9 cellular contexts compared by ENCODE assay signal in genomic region chr20:43191946-43192847, GRCh38. TPM values are rescaled to one million over a fixed set of nuclear protein-coding genes. Genes with fewer than 3 reads are reported as not detected.
DNase-seq lines count a peak whose midpoint lies in the region; ATAC-seq, FAIRE-seq and TF ChIP-seq lines count a peak whose summit lies in the region.
"Had no signal": no experiment of that assay in that cellular context is flagged by ENCODE, and none has a peak within 500 bp of the region (broad histone marks: within the 10 kb centered on the region; RNA-seq: fewer than 3 reads in every experiment).

No MANE protein-coding gene starts in this region.

- no peak overlapping the region for H3K14ac ChIP-seq in mesenchymal stem cell (ENCODE audit: low read length in 2 of 2)

- no peak overlapping the region for H4K91ac ChIP-seq in mesenchymal stem cell (ENCODE audit: low read length)

- WGBS in mesenchymal stem cell = 16% methylated on average over 12 of the region's 12 CpGs

- no peak overlapping the region for H2AK5ac ChIP-seq in mesenchymal stem cell (ENCODE audit: low read length, severe bottlenecking)

- H3K36me3 ChIP-seq in WERI-Rb-1 (no peaks in the 10 kb centered on the region), kidney (ENCODE audit: control insufficient read depth in 1 of 2, insufficient read depth in 2 of 2, low read length in 2 of 2) (no peaks in the 10 kb centered on the region), mesenchymal stem cell (ENCODE audit: control insufficient read depth in 1 of 2, insufficient read depth in 2 of 2, low read depth in 1 of 2, low read length in 2 of 2) (no peaks in the 10 kb centered on the region), gastrocnemius medialis (no peaks in the 10 kb centered on the region)

- intact Hi-C loops in kidney (cut with DNase I) (no loop called here), gastrocnemius medialis (cut with DNase I; ENCODE audit: low total_unique reads) (no loop called here)

- H3K4ac ChIP-seq in mesenchymal stem cell (ENCODE audit: low read depth in 1 of 2, low read length in 2 of 2) = no peak overlapping the region

- DNase-seq in Caki2 (ENCODE audit: low read depth) (peak; percentile 16), HT-29 (ENCODE audit: low spot score) (peak; percentile 55), WERI-Rb-1 (peak; percentile 66), kidney (no peak), mesenchymal stem cell (no peak), HCEC 1CT (no peak), gastrocnemius medialis (no peak)

- H3K9me3 ChIP-seq in WERI-Rb-1 (ENCODE audit: severe bottlenecking) (no peaks in the 10 kb centered on the region), kidney (ENCODE audit: control insufficient read depth in 1 of 2, low read length in 2 of 2) (no peaks in the 10 kb centered on the region), mesenchymal stem cell (ENCODE audit: control insufficient read depth, low read length) (no peaks in the 10 kb centered on the region), gastrocnemius medialis (no peaks in the 10 kb centered on the region)

- no peak overlapping the region for H3K9ac ChIP-seq in kidney (ENCODE audit: low read length in 2 of 2)
- H3K9ac ChIP-seq in mesenchymal stem cell (ENCODE audit: low read length) = no peak overlapping the region

- no peak overlapping the region for H2BK120ac ChIP-seq in mesenchymal stem cell (ENCODE audit: low read depth, low read length)

- H3K27ac ChIP-seq in WERI-Rb-1 (no peak overlapping the region), kidney (ENCODE audit: low read depth in 2 of 2, low read length in 2 of 2) (no peak overlapping the region), mesenchymal stem cell (ENCODE audit: low read length, poor library complexity, severe bottlenecking) (no peak overlapping the region), gastrocnemius medialis (no peak overlapping the region)
- H3K27ac ChIP-seq: epithelial cell of prostate had no signal

- H2AFZ ChIP-seq in mesenchymal stem cell (ENCODE audit: low read depth, low read length) = no peak overlapping the region

- TF ChIP-seq CTCF in WERI-Rb-1 (IDR thresholded peaks at IDR 0.05; ENCODE audit: low read depth, low read length) (peak; percentile 88), kidney (IDR thresholded peaks at IDR 0.05; ENCODE audit: borderline replicate concordance, extremely low read depth, insufficient read depth) (peak; percentile 5), gastrocnemius medialis (IDR thresholded peaks at IDR 0.05 in 4 of 5, conservative IDR thresholded peaks at IDR 0.05 in 1 of 5) (no peak)

- no peak overlapping the region for H3K18ac ChIP-seq in mesenchymal stem cell (ENCODE audit: low read depth in 1 of 2, low read length in 2 of 2)

- H3K4me1 ChIP-seq in kidney (ENCODE audit: control insufficient read depth in 1 of 2, insufficient read depth in 1 of 2, low read depth in 1 of 2, low read length in 2 of 2) = no peaks in the 10 kb centered on the region
- peaks cover 3% of the 10 kb centered on the region for H3K4me1 ChIP-seq in mesenchymal stem cell (ENCODE audit: control insufficient read depth, insufficient read depth, low read depth, low read length)
- H3K4me1 ChIP-seq in gastrocnemius medialis = no peaks in the 10 kb centered on the region

- ATAC-seq in GM18870 (IDR thresholded peaks at IDR 0.05; ENCODE audit: unreplicated experiment) (no peak), gastrocnemius medialis (no peak)

- no peak overlapping the region for H2BK15ac ChIP-seq in mesenchymal stem cell (ENCODE audit: low read depth, poor library complexity, severe bottlenecking)

- H3K79me1 ChIP-seq in mesenchymal stem cell (replicated peaks; ENCODE audit: low read length, poor library complexity, severe bottlenecking) = no peaks in the 10 kb centered on the region

- H2BK5ac ChIP-seq in mesenchymal stem cell (ENCODE audit: low read depth, low read length, poor library complexity, severe bottlenecking) = no peak overlapping the region

- no peak for TF ChIP-seq POLR2A in gastrocnemius medialis (IDR thresholded peaks at IDR 0.05)

- H2BK12ac ChIP-seq in mesenchymal stem cell (ENCODE audit: low read length in 2 of 2) = no peak overlapping the region

- no peak for FAIRE-seq in kidney (lab: Jason Lieb, UNC)

- no peak overlapping the region for H3K4me3 ChIP-seq in WERI-Rb-1 (ENCODE audit: low read depth, low read length)
- no peak overlapping the region for H3K4me3 ChIP-seq in kidney (ENCODE audit: low read length in 2 of 2)
- H3K4me3 ChIP-seq in mesenchymal stem cell (ENCODE audit: insufficient read depth in 1 of 2, low read depth in 1 of 2, low read length in 2 of 2) = no peak overlapping the region
- no peak overlapping the region for H3K4me3 ChIP-seq in gastrocnemius medialis

- H3K23ac ChIP-seq in mesenchymal stem cell (ENCODE audit: low read length in 2 of 2) = no peak overlapping the region

- no peak overlapping the region for H4K8ac ChIP-seq in mesenchymal stem cell (ENCODE audit: low read length)

- no peak overlapping the region for H3K4me2 ChIP-seq in mesenchymal stem cell (ENCODE audit: low read length, poor library complexity, severe bottlenecking)

- in situ Hi-C loops in Caki2 (cut with HindIII; ENCODE audit: low pct_unique_long_range_greater_than_20kb, low sequenced_read_pairs) (no loop called here), gastrocnemius medialis (cut with MboI; ENCODE audit: low sequenced_read_pairs in 4 of 4) (loop anchor here (5.0 to 25.0 kb wide), 5 partner anchors 980 to 1455 kb away; no protein-coding TSS in a partner anchor)

- peaks cover 71% of the 10 kb centered on the region for H3K27me3 ChIP-seq in WERI-Rb-1 (ENCODE audit: insufficient read depth, low read depth, severe bottlenecking)
- H3K27me3 ChIP-seq in mesenchymal stem cell (ENCODE audit: control insufficient read depth in 1 of 2, insufficient read depth in 1 of 2, low read length in 2 of 2) = peaks cover 36 to 54% of the 10 kb centered on the region in 2 experiments
- peaks cover 30 to 35% (median 30%) of the 10 kb centered on the region in 3 donors for H3K27me3 ChIP-seq in gastrocnemius medialis

RNA-seq across cellular contexts. Expression of gene PTPRT, which starts 2.5 kb away (rescaled TPM):
- total RNA-seq in Caki2 (2014; rRNA removed; shearing (Covaris generic); ENCODE audit: low replicate concordance) = 0.20 TPM in 1 of 2 replicates, not detected in the other
- total RNA-seq in HT-29 (2014; rRNA removed; shearing (Covaris generic)) = not detected in 2 replicates
- total RNA-seq in kidney (0.60 TPM), gastrocnemius medialis (not detected)
- polyA plus RNA-seq in kidney (ENCODE audit: insufficient read depth, low read depth, low replicate concordance) = not detected
- not detected for polyA plus RNA-seq in mesenchymal stem cell (2013, experiment 1 of 2)
- polyA plus RNA-seq in mesenchymal stem cell (2013, experiment 2 of 2) = not detected

Comparison
In these comparisons a context has a peak if more than half of its experiments do, and no peak if none do; other contexts are left out.
1. DNase-seq: peak in Caki2 (single experiment), HT-29 (single experiment) and WERI-Rb-1 (single experiment); none in kidney (single experiment), mesenchymal stem cell (single experiment), HCEC 1CT (single experiment) and gastrocnemius medialis (0 of 2).
2. CTCF ChIP-seq: peak in WERI-Rb-1 (single experiment) and kidney (single experiment); none in gastrocnemius medialis (0 of 5).